ENCODE assay signal across 8 cellular contexts in genomic region chr4:75513529-75514130, GRCh38. TPM values are rescaled to one million over a fixed set of nuclear protein-coding genes. Genes with fewer than 3 reads are reported as not detected.
A peak's percentile ranks its signal among the peaks of the same experiment; 100 is the strongest.
DNase-seq lines count a peak whose midpoint lies in the region; TF ChIP-seq lines count a peak whose summit lies in the region.

No MANE protein-coding gene starts in this region.

- H3K27me3 ChIP-seq in endocrine pancreas (ENCODE audit: control insufficient read depth, insufficient read depth, low read length) (no peaks in the 10 kb centered on the region), neural cell (ENCODE audit: insufficient read depth, low read depth, low read length) (no peaks in the 10 kb centered on the region)

- TF ChIP-seq EP300 in neural cell (conservative IDR thresholded peaks at IDR 0.05; ENCODE audit: poor library complexity, severe bottlenecking) = no peak

- H2AFZ ChIP-seq in neural cell (ENCODE audit: low read depth, low read length) = peak overlapping the region; percentile 97

- DNase-seq in LNCaP clone FGC (ENCODE audit: low read depth) (no peak), NCI-H1436 (lab: John Stamatoyannopoulos, UW) (no peak), GM20000 (ENCODE audit: low spot score) (no peak)
- no peak for DNase-seq in stimulated activated CD4-positive, alpha-beta T cell treated with anti-CD3 and anti-CD28 coated beads, Interleukin-2, amount 100 ng/mL, for 24 hours
- no peak for DNase-seq in stimulated activated naive CD4-positive, alpha-beta T cell (lab: John Stamatoyannopoulos, UW)

- no peaks in the 10 kb centered on the region for H3K36me3 ChIP-seq in endocrine pancreas (ENCODE audit: control insufficient read depth, insufficient read depth, low read length)
- H3K36me3 ChIP-seq in neural cell (ENCODE audit: insufficient read depth, low read length) = no peaks in the 10 kb centered on the region

- peak overlapping the region; percentile 94 for H3K9ac ChIP-seq in endocrine pancreas (ENCODE audit: control insufficient read depth, insufficient read depth, low read length)
- H3K9ac ChIP-seq in neural cell (ENCODE audit: low read length) = peak overlapping the region; percentile 95

- H3K27ac ChIP-seq in neural cell (ENCODE audit: low read length) = peak overlapping the region; percentile 99

- H3K4me3 ChIP-seq in GM08714 (ENCODE audit: low read length) = peak overlapping the region; percentile 97
- peak overlapping the region; percentile 81 for H3K4me3 ChIP-seq in LNCaP clone FGC (ENCODE audit: low read depth, low read length)
- H3K4me3 ChIP-seq in endocrine pancreas (ENCODE audit: control insufficient read depth, insufficient read depth, low read length) = peak overlapping the region; percentile 91
- peak overlapping the region; percentile 79 for H3K4me3 ChIP-seq in neural cell (ENCODE audit: low read length)

- H3K9me2 ChIP-seq in neural cell (ENCODE audit: insufficient read depth, low read length) = no peaks in the 10 kb centered on the region

- H4K20me1 ChIP-seq in neural cell (ENCODE audit: insufficient read depth) = no peaks in the 10 kb centered on the region

- TF ChIP-seq CTCF in LNCaP clone FGC (IDR thresholded peaks at IDR 0.05; ENCODE audit: control insufficient read depth, extremely low read depth, insufficient read depth) (no peak), neural cell (IDR thresholded peaks at IDR 0.05; ENCODE audit: poor library complexity, severe bottlenecking) (no peak), GM20000 (IDR thresholded peaks at IDR 0.05; ENCODE audit: extremely low read depth, missing control alignments) (no peak)

- peaks cover 9% of the 10 kb centered on the region for H3F3A ChIP-seq in neural cell (ENCODE audit: insufficient read depth, low read length, poor library complexity, severe bottlenecking)

- H3K79me2 ChIP-seq in neural cell (replicated peaks; ENCODE audit: insufficient read depth, low read length) = peaks cover 64% of the 10 kb centered on the region

- peak overlapping the region; percentile 85 for H3K4me2 ChIP-seq in neural cell (ENCODE audit: low read length)

- H3K9me3 ChIP-seq in endocrine pancreas (ENCODE audit: control insufficient read depth, low read length) (no peaks in the 10 kb centered on the region), neural cell (ENCODE audit: low read length) (no peaks in the 10 kb centered on the region)

- TF ChIP-seq RAD21 in neural cell (conservative IDR thresholded peaks at IDR 0.05) = no peak

- peaks cover 26% of the 10 kb centered on the region for H3K4me1 ChIP-seq in endocrine pancreas (ENCODE audit: control insufficient read depth, insufficient read depth, low read length)

TF ChIP-seq in neural cell, 6 proteins besides CTCF, POLR2A, EP300 and RAD21:
- TF ChIP-seq TAF1 (IDR thresholded peaks at IDR 0.05; ENCODE audit: low read depth) (no peak), POLR2AphosphoS5 (IDR thresholded peaks at IDR 0.05) (no peak), MXI1 (conservative IDR thresholded peaks at IDR 0.05; ENCODE audit: poor library complexity, severe bottlenecking) (no peak), SMC3 (conservative IDR thresholded peaks at IDR 0.05; ENCODE audit: poor library complexity) (no peak), REST (IDR thresholded peaks at IDR 0.05; ENCODE audit: borderline replicate concordance) (no peak), EZH2 (IDR thresholded peaks at IDR 0.05; ENCODE audit: borderline replicate concordance, insufficient read depth, low read length, poor library complexity, severe bottlenecking) (no peak)

RNA-seq across cellular contexts. Expression of gene RCHY1, which starts 0.6 kb away (rescaled TPM):
- polyA plus RNA-seq in neural cell = 58.8 and 70.6 TPM in 2 replicates
- polyA minus RNA-seq in neural cell = 85.9 and 88.1 TPM in 2 replicates

RNA-seq across cellular contexts. Expression of gene THAP6, which starts 0.6 kb away (rescaled TPM):
- polyA plus RNA-seq in neural cell = 35.3 and 42.9 TPM in 2 replicates
- polyA minus RNA-seq in neural cell = 48.9 and 59.7 TPM in 2 replicates

RNA-seq across cellular contexts. Expression of gene ODAPH, which starts 42.2 kb away (rescaled TPM):
- polyA plus RNA-seq in neural cell = 0.17 and 2.5 TPM in 2 replicates
- polyA minus RNA-seq in neural cell = 0.49 TPM in 1 of 2 replicates, not detected in the other
